8 cellular contexts compared by ENCODE assay signal in the genomic region with DNA sequence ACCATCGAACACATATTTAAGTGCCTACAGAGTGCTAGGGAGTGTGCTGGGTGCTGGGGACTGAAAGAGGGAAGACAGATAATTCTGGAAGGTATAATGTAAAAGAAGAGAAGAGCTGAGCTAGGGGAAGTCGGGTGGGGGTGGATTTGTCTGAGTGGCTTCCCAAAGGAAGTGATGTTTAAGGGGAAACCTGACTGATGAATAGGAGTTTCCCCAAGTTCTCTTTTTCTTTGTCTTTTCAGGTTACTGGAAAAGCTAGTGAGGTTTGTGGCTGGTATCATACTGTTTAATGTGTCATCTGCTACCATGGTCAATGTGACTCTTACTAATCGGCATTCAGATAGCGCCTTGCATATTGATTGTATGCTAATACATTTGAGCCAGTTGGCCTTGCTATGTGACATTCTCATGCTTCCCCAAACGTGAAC.
DNase-seq lines count a peak whose midpoint lies in the region; ATAC-seq and TF ChIP-seq lines count a peak whose summit lies in the region.

No MANE protein-coding gene starts in this region.

- H3K4me1 Mint-ChIP-seq in Calu3 (ENCODE audit: low read depth, unreplicated experiment): peaks cover 52% of the 10 kb centered on the region
- H3K4me1 Mint-ChIP-seq in immature natural killer cell: peaks cover 18 to 29% of the 10 kb centered on the region in 2 donors

- no peak for TF ChIP-seq CTCF in Calu3 (IDR thresholded peaks at IDR 0.05; ENCODE audit: unreplicated experiment)

- H3K36me3 Mint-ChIP-seq in Calu3 (ENCODE audit: insufficient read depth, unreplicated experiment): peaks cover 8% of the 10 kb centered on the region
- peaks cover 0 to 4% (median 0%) of the 10 kb centered on the region in 3 donors for H3K36me3 Mint-ChIP-seq in immature natural killer cell

- no peak overlapping the region for H3K4me3 Mint-ChIP-seq in Calu3 (ENCODE audit: low read depth, unreplicated experiment)
- peak overlapping the region in 1 of 5 donors; percentile 48 for H3K4me3 Mint-ChIP-seq in immature natural killer cell

- peak; percentile 77 for ATAC-seq in GM19463 (IDR thresholded peaks at IDR 0.05; ENCODE audit: unreplicated experiment)
- ATAC-seq in HG03432 (IDR thresholded peaks at IDR 0.05; ENCODE audit: unreplicated experiment): peak; percentile 79

- H3K27ac Mint-ChIP-seq in Calu3 (ENCODE audit: unreplicated experiment) (peak overlapping the region; percentile 82), immature natural killer cell (peak overlapping the region in 4 of 6 donors; percentile 41 to 80 (median 60))

- no peaks in the 10 kb centered on the region for H3K9me3 Mint-ChIP-seq in Calu3 (ENCODE audit: low read depth, unreplicated experiment)
- H3K9me3 Mint-ChIP-seq in immature natural killer cell: no peaks in the 10 kb centered on the region

- DNase-seq in Calu3: no peak
- DNase-seq in immature natural killer cell: no peak
- no peak for DNase-seq in NCI-H1092 treated with DMSO at 0.1 percent for 48 hours (lab: John Stamatoyannopoulos, UW)
- DNase-seq in NCI-H345 (lab: John Stamatoyannopoulos, UW): no peak
- DNase-seq in C1 segment of cervical spinal cord (lab: John Stamatoyannopoulos, UW): no peak
- no peak for DNase-seq in GM03348 (ENCODE audit: low spot score)

- intact Hi-C loops in Calu3 (cut with micrococcal nuclease; ENCODE audit: unreplicated experiment): no loop called here

- CTCF ChIA-PET in Calu3 (lab: Charles Lee): interaction anchor here (1.8 kb wide), 1 partner anchor 267 kb away, joined by 7 read pairs; the partner anchor contains the start of gene MAML2

- no peaks in the 10 kb centered on the region for H3K27me3 Mint-ChIP-seq in Calu3 (ENCODE audit: unreplicated experiment)
- H3K27me3 Mint-ChIP-seq in immature natural killer cell (ENCODE audit: low read depth in 3 of 3): peaks cover 0 to 1% (median 0%) of the 10 kb centered on the region in 3 donors

- BruUV-seq in Calu3 (replicated peaks; lab: Mats Ljungman, UMichigan): no TSS peak
